ENCODE assay signal across 17 cellular contexts in genomic region chr19:40565355-40565754, GRCh38.
"Had no signal": no experiment of that assay in that cellular context is flagged by ENCODE, and none has a peak within 500 bp of the region (broad histone marks: within the 10 kb centered on the region; RNA-seq: fewer than 3 reads in every experiment).

No MANE protein-coding gene starts in this region.

- H3K9me3 ChIP-seq: SJSA1 had no signal

- H3K4me3 ChIP-seq: SJSA1, SK-N-MC had no signal

- DNase-seq: KBM-7, NCI-H1092, NCI-H1105 treated with DMSO at 0.1 percent for 48 hours, NCI-H1417 treated with DMSO at 0.1 percent for 48 hours, NCI-H146, NCI-H1930, NCI-H2081, NCI-H2107, NCI-H2227 treated with DMSO at 0.1 percent for 48 hours, NCI-H524, NCI-H526 treated with DMSO at 0.1 percent for 48 hours, NCI-H748 treated with DMSO at 0.1 percent for 48 hours, Right ventricle myocardium superior, RPMI8226, SIG-M5 had no signal

- H3K27ac ChIP-seq: SJSA1, SK-N-MC had no signal

- H3K36me3 ChIP-seq: SJSA1 had no signal
